In the genomic region with DNA sequence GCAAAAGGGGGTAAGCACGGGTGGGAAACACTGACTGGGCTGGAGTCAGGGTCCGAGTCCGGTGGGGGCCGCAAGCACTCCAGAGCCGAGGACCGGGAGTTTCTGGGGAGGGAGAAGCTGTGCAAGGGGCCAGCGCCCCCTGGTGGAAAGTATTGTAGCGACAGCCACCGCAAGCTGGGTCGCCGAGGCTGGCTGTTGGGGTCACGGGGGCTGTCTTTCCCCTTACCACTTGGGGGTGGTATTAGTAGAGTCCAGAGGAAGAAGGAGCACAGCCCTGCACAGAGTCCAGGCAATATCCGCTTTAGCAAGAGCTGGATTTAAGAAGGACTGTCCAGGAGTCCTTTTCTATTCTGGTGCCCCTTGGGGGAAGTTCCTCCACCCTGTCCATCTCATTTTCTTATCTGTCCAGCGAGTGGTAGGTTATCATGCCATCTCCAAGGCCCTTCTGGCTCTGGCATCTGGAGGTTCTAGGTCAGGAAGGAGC, we compare ENCODE assay signal across 1 cellular context.
TF ChIP-seq lines count a peak whose summit lies in the region.

No MANE protein-coding gene starts in this region.

TF ChIP-seq in HepG2, 621 proteins besides CTCF, POLR2A, EP300 and RAD21 (continued from another document and continues in another):
- TF ChIP-seq, protein P1, sequence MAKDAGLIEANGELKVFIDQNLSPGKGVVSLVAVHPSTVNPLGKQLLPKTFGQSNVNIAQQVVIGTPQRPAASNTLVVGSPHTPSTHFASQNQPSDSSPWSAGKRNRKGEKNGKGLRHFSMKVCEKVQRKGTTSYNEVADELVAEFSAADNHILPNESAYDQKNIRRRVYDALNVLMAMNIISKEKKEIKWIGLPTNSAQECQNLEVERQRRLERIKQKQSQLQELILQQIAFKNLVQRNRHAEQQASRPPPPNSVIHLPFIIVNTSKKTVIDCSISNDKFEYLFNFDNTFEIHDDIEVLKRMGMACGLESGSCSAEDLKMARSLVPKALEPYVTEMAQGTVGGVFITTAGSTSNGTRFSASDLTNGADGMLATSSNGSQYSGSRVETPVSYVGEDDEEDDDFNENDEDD (CRISPR knock-in tag; IDR thresholded peaks at IDR 0.05; ENCODE audit: borderline replicate concordance), result no peak
- TF ChIP-seq ZBTB7B (CRISPR knock-in tag; IDR thresholded peaks at IDR 0.05), result peak; percentile 65
- TF ChIP-seq ZNF713 (CRISPR knock-in tag; IDR thresholded peaks at IDR 0.05), result no peak
- TF ChIP-seq, protein P2, sequence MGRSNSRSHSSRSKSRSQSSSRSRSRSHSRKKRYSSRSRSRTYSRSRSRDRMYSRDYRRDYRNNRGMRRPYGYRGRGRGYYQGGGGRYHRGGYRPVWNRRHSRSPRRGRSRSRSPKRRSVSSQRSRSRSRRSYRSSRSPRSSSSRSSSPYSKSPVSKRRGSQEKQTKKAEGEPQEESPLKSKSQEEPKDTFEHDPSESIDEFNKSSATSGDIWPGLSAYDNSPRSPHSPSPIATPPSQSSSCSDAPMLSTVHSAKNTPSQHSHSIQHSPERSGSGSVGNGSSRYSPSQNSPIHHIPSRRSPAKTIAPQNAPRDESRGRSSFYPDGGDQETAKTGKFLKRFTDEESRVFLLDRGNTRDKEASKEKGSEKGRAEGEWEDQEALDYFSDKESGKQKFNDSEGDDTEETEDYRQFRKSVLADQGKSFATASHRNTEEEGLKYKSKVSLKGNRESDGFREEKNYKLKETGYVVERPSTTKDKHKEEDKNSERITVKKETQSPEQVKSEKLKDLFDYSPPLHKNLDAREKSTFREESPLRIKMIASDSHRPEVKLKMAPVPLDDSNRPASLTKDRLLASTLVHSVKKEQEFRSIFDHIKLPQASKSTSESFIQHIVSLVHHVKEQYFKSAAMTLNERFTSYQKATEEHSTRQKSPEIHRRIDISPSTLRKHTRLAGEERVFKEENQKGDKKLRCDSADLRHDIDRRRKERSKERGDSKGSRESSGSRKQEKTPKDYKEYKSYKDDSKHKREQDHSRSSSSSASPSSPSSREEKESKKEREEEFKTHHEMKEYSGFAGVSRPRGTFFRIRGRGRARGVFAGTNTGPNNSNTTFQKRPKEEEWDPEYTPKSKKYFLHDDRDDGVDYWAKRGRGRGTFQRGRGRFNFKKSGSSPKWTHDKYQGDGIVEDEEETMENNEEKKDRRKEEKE (IDR thresholded peaks at IDR 0.05), result no peak
- TF ChIP-seq DMAP1 (CRISPR knock-in tag; IDR thresholded peaks at IDR 0.05), result no peak
- no peak for TF ChIP-seq ZNF747 (CRISPR knock-in tag; IDR thresholded peaks at IDR 0.05; ENCODE audit: borderline replicate concordance)
- TF ChIP-seq RBM22 (optimal IDR thresholded peaks at IDR 0.05; ENCODE audit: low read length), result no peak
- TF ChIP-seq CREB1 (IDR thresholded peaks at IDR 0.05), result no peak
- TF ChIP-seq CREB1 (CRISPR knock-in tag; IDR thresholded peaks at IDR 0.05), result no peak
- TF ChIP-seq, protein P3, sequence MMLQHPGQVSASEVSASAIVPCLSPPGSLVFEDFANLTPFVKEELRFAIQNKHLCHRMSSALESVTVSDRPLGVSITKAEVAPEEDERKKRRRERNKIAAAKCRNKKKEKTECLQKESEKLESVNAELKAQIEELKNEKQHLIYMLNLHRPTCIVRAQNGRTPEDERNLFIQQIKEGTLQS (CRISPR knock-in tag; IDR thresholded peaks at IDR 0.05), result no peak
- no peak for TF ChIP-seq SIX4 (CRISPR knock-in tag; IDR thresholded peaks at IDR 0.05)
- TF ChIP-seq, protein P4, sequence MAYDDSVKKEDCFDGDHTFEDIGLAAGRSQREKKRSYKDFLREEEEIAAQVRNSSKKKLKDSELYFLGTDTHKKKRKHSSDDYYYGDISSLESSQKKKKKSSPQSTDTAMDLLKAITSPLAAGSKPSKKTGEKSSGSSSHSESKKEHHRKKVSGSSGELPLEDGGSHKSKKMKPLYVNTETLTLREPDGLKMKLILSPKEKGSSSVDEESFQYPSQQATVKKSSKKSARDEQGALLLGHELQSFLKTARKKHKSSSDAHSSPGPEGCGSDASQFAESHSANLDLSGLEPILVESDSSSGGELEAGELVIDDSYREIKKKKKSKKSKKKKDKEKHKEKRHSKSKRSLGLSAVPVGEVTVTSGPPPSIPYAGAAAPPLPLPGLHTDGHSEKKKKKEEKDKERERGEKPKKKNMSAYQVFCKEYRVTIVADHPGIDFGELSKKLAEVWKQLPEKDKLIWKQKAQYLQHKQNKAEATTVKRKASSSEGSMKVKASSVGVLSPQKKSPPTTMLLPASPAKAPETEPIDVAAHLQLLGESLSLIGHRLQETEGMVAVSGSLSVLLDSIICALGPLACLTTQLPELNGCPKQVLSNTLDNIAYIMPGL (CRISPR knock-in tag; IDR thresholded peaks at IDR 0.05; ENCODE audit: borderline replicate concordance in 1 of 2, low read depth in 1 of 2), result peak in 1 of 2 experiments; percentile 26; a peak in 1 of 4 replicates
- TF ChIP-seq NFKB2 (CRISPR knock-in tag; IDR thresholded peaks at IDR 0.05; ENCODE audit: borderline replicate concordance), result 0 out of 2 replicates have a peak, but pooled peaks have one; percentile 29
- TF ChIP-seq, protein P5, sequence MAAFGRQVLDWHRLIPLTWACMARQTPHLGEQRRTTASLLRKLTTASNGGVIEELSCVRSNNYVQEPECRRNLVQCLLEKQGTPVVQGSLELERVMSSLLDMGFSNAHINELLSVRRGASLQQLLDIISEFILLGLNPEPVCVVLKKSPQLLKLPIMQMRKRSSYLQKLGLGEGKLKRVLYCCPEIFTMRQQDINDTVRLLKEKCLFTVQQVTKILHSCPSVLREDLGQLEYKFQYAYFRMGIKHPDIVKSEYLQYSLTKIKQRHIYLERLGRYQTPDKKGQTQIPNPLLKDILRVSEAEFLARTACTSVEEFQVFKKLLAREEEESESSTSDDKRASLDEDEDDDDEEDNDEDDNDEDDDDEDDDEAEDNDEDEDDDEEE (CRISPR knock-in tag; IDR thresholded peaks at IDR 0.05), result no peak
- TF ChIP-seq SETDB1 (CRISPR knock-in tag; IDR thresholded peaks at IDR 0.05; ENCODE audit: borderline replicate concordance), result no peak
- no peak for TF ChIP-seq ARID2 (CRISPR knock-in tag; IDR thresholded peaks at IDR 0.05; ENCODE audit: borderline replicate concordance)
- TF ChIP-seq FOXP1 (IDR thresholded peaks at IDR 0.05), result no peak
- TF ChIP-seq FOXP1 (CRISPR knock-in tag; IDR thresholded peaks at IDR 0.05), result no peak
- no peak for TF ChIP-seq CHD2 (IDR thresholded peaks at IDR 0.05; ENCODE audit: low read depth, low read length)
- no peak for TF ChIP-seq ZNF33B (CRISPR knock-in tag; IDR thresholded peaks at IDR 0.05)
- no peak for TF ChIP-seq GFI1 (CRISPR knock-in tag; IDR thresholded peaks at IDR 0.05; ENCODE audit: borderline replicate concordance)
- TF ChIP-seq IRF2 (CRISPR knock-in tag; IDR thresholded peaks at IDR 0.05), result 0 out of 2 replicates have a peak, but pooled peaks have one; percentile 25
- TF ChIP-seq ZFP62 (CRISPR knock-in tag; IDR thresholded peaks at IDR 0.05), result no peak
- no peak for TF ChIP-seq MYNN (CRISPR knock-in tag; IDR thresholded peaks at IDR 0.05; ENCODE audit: low read depth)
- no peak for TF ChIP-seq TBX3 (IDR thresholded peaks at IDR 0.05; ENCODE audit: borderline replicate concordance)
- no peak for TF ChIP-seq NFYC (CRISPR knock-in tag; IDR thresholded peaks at IDR 0.05)
- TF ChIP-seq, protein P6, sequence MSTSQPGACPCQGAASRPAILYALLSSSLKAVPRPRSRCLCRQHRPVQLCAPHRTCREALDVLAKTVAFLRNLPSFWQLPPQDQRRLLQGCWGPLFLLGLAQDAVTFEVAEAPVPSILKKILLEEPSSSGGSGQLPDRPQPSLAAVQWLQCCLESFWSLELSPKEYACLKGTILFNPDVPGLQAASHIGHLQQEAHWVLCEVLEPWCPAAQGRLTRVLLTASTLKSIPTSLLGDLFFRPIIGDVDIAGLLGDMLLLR (CRISPR knock-in tag; IDR thresholded peaks at IDR 0.05), result no peak
- TF ChIP-seq ZNF766 (CRISPR knock-in tag; IDR thresholded peaks at IDR 0.05; ENCODE audit: borderline replicate concordance), result no peak
- TF ChIP-seq, protein P7, sequence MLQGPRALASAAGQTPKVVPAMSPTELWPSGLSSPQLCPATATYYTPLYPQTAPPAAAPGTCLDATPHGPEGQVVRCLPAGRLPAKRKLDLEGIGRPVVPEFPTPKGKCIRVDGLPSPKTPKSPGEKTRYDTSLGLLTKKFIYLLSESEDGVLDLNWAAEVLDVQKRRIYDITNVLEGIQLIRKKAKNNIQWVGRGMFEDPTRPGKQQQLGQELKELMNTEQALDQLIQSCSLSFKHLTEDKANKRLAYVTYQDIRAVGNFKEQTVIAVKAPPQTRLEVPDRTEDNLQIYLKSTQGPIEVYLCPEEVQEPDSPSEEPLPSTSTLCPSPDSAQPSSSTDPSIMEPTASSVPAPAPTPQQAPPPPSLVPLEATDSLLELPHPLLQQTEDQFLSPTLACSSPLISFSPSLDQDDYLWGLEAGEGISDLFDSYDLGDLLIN (CRISPR knock-in tag; IDR thresholded peaks at IDR 0.05; ENCODE audit: borderline replicate concordance), result no peak
- TF ChIP-seq, protein P8, sequence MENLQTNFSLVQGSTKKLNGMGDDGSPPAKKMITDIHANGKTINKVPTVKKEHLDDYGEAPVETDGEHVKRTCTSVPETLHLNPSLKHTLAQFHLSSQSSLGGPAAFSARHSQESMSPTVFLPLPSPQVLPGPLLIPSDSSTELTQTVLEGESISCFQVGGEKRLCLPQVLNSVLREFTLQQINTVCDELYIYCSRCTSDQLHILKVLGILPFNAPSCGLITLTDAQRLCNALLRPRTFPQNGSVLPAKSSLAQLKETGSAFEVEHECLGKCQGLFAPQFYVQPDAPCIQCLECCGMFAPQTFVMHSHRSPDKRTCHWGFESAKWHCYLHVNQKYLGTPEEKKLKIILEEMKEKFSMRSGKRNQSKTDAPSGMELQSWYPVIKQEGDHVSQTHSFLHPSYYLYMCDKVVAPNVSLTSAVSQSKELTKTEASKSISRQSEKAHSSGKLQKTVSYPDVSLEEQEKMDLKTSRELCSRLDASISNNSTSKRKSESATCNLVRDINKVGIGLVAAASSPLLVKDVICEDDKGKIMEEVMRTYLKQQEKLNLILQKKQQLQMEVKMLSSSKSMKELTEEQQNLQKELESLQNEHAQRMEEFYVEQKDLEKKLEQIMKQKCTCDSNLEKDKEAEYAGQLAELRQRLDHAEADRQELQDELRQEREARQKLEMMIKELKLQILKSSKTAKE (CRISPR knock-in tag; IDR thresholded peaks at IDR 0.05; ENCODE audit: borderline replicate concordance), result no peak
- TF ChIP-seq PPARG (CRISPR knock-in tag; conservative IDR thresholded peaks at IDR 0.05), result no peak
- no peak; the same call in 1 of the 2 replicates for TF ChIP-seq KDM2A (CRISPR knock-in tag; IDR thresholded peaks at IDR 0.05; ENCODE audit: borderline replicate concordance, low read depth)
- TF ChIP-seq SMAD9 (CRISPR knock-in tag; IDR thresholded peaks at IDR 0.05), result no peak
- TF ChIP-seq REL (CRISPR knock-in tag; conservative IDR thresholded peaks at IDR 0.05), result no peak
- TF ChIP-seq, protein P9, sequence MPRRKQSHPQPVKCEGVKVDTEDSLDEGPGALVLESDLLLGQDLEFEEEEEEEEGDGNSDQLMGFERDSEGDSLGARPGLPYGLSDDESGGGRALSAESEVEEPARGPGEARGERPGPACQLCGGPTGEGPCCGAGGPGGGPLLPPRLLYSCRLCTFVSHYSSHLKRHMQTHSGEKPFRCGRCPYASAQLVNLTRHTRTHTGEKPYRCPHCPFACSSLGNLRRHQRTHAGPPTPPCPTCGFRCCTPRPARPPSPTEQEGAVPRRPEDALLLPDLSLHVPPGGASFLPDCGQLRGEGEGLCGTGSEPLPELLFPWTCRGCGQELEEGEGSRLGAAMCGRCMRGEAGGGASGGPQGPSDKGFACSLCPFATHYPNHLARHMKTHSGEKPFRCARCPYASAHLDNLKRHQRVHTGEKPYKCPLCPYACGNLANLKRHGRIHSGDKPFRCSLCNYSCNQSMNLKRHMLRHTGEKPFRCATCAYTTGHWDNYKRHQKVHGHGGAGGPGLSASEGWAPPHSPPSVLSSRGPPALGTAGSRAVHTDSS (CRISPR knock-in tag; conservative IDR thresholded peaks at IDR 0.05), result no peak
- no peak for TF ChIP-seq CAMTA2 (CRISPR knock-in tag; IDR thresholded peaks at IDR 0.05; ENCODE audit: borderline replicate concordance)
- TF ChIP-seq, protein P10, sequence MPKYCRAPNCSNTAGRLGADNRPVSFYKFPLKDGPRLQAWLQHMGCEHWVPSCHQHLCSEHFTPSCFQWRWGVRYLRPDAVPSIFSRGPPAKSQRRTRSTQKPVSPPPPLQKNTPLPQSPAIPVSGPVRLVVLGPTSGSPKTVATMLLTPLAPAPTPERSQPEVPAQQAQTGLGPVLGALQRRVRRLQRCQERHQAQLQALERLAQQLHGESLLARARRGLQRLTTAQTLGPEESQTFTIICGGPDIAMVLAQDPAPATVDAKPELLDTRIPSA (CRISPR knock-in tag; IDR thresholded peaks at IDR 0.05; ENCODE audit: borderline replicate concordance), result no peak
- no peak for TF ChIP-seq RAD51 (IDR thresholded peaks at IDR 0.05; ENCODE audit: borderline replicate concordance)
- TF ChIP-seq, protein P11, sequence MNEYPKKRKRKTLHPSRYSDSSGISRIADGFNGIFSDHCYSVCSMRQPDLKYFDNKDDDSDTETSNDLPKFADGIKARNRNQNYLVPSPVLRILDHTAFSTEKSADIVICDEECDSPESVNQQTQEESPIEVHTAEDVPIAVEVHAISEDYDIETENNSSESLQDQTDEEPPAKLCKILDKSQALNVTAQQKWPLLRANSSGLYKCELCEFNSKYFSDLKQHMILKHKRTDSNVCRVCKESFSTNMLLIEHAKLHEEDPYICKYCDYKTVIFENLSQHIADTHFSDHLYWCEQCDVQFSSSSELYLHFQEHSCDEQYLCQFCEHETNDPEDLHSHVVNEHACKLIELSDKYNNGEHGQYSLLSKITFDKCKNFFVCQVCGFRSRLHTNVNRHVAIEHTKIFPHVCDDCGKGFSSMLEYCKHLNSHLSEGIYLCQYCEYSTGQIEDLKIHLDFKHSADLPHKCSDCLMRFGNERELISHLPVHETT (CRISPR knock-in tag; conservative IDR thresholded peaks at IDR 0.05), result no peak
- TF ChIP-seq KLF16 (CRISPR knock-in tag; IDR thresholded peaks at IDR 0.05), result no peak
- no peak for TF ChIP-seq ZKSCAN5 (CRISPR knock-in tag; IDR thresholded peaks at IDR 0.05)
- 0 out of 2 replicates have a peak, but pooled peaks have one; percentile 33 for TF ChIP-seq SMAD1 (CRISPR knock-in tag; IDR thresholded peaks at IDR 0.05; ENCODE audit: borderline replicate concordance, low read depth)
- TF ChIP-seq ZNF496 (CRISPR knock-in tag; IDR thresholded peaks at IDR 0.05; ENCODE audit: insufficient replicate concordance), result no peak
